Comparison of ENCODE assay signal across 9 cellular contexts in the genomic region with DNA sequence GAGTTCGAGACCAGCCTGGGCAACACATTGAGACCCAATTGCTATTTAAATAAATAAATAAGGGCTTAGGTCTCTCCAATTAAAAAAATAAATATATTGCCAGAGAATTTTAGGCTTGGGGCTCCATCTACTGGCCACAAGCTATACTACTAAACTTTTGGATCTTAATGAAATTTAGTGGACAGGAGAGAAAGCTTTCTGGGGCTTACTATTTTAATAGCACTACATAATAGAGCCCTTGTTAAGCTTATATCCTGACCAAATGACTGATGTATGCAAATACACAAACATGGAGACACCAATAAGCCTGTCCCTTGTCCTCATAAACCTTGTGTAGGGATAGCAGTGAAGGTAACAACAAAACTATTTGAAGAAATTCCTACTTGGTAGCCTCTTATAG. TPM values are rescaled to one million over a fixed set of nuclear protein-coding genes. Genes with fewer than 3 reads are reported as not detected.
DNase-seq lines count a peak whose midpoint lies in the region; ATAC-seq and TF ChIP-seq lines count a peak whose summit lies in the region.
"Had no signal": no experiment of that assay in that cellular context is flagged by ENCODE, and none has a peak within 500 bp of the region (broad histone marks: within the 10 kb centered on the region; RNA-seq: fewer than 3 reads in every experiment).

No MANE protein-coding gene starts in this region.

- H3K27me3 Mint-ChIP-seq in activated CD8-positive, alpha-beta T cell treated with anti-CD3 and anti-CD28 coated beads, Interleukin-2, amount 10 ng/mL, durations not matched to agents 7 days and 5 days (ENCODE audit: low read depth): no peaks in the 10 kb centered on the region
- H3K27me3 Mint-ChIP-seq: IgD-negative memory B cell had no signal

- WGBS in lower leg skin, 2 donors: 58 to 67% methylated on average over 1 of the region's 1 CpG

- H4K20me1 ChIP-seq in HCT116 (ENCODE audit: insufficient read depth): peaks cover 3% of the 10 kb centered on the region; the same call in 1 of the 2 replicates

- no peak overlapping the region for H3K27ac Mint-ChIP-seq in activated CD8-positive, alpha-beta T cell treated with anti-CD3 and anti-CD28 coated beads, Interleukin-2, amount 10 ng/mL, durations not matched to agents 7 days and 5 days
- H3K27ac Mint-ChIP-seq: IgD-negative memory B cell had no signal

- peaks cover 85% of the 10 kb centered on the region for H3K79me2 ChIP-seq in HCT116 (ENCODE audit: insufficient read depth, low read length)

- H3K9me3 ChIP-seq in HCT116 (ENCODE audit: control insufficient read depth in 1 of 2, insufficient read depth in 1 of 2, low read depth in 1 of 2, low read length in 2 of 2) (no peaks in the 10 kb centered on the region), WERI-Rb-1 (ENCODE audit: severe bottlenecking) (no peaks in the 10 kb centered on the region)

- ATAC-seq in HCT116: no peak
- ATAC-seq in activated CD8-positive, alpha-beta T cell treated with anti-CD3 and anti-CD28 coated beads, Interleukin-2, amount 10 ng/mL, durations not matched to agents 7 days and 5 days: no peak
- ATAC-seq in left lobe of liver: peak; percentile 53
- ATAC-seq in HG03025 (IDR thresholded peaks at IDR 0.05; ENCODE audit: low FRiP score, unreplicated experiment): no peak

- no peaks in the 10 kb centered on the region for H3K4me1 ChIP-seq in HCT116 (ENCODE audit: control insufficient read depth in 1 of 2, insufficient read depth in 2 of 2, low read length in 2 of 2)

- no peak overlapping the region for H2AFZ ChIP-seq in HCT116 (ENCODE audit: low read depth, low read length, poor library complexity, severe bottlenecking)

- TF ChIP-seq CTCF in HCT116 (IDR thresholded peaks at IDR 0.05 in 2 of 3, conservative IDR thresholded peaks at IDR 0.05 in 1 of 3; ENCODE audit: borderline replicate concordance in 1 of 3, insufficient read depth in 1 of 3, low read depth in 2 of 3, low read length in 2 of 3): peak; percentile 42 to 63 (median 53); a peak in 5 of 6 replicates
- no peak for TF ChIP-seq CTCF in WERI-Rb-1 (IDR thresholded peaks at IDR 0.05; ENCODE audit: low read depth, low read length)
- no peak for TF ChIP-seq CTCF in lower leg skin (IDR thresholded peaks at IDR 0.05)

- TF ChIP-seq RAD21 in HCT116 (IDR thresholded peaks at IDR 0.05; ENCODE audit: low read depth): peak; percentile 62

- CTCF ChIA-PET in HCT116 (lab: Charles Lee): interaction anchor here (0.6 to 1.5 kb wide), 11 partner anchors 14 to 229 kb away, joined by 3 to 12 read pairs (median 4); a partner anchor contains a TSS
- CTCF ChIA-PET in activated CD8-positive, alpha-beta T cell treated with anti-CD3 and anti-CD28 coated beads, Interleukin-2, amount 10 ng/mL, durations not matched to agents 7 days and 5 days (lab: Charles Lee): interaction anchor here (0.6 to 3.2 kb wide), 30 partner anchors 10 to 407 kb away, joined by 3 to 24 read pairs (median 4); a partner anchor contains a TSS

- no peaks in the 10 kb centered on the region for H3K4me1 Mint-ChIP-seq in activated CD8-positive, alpha-beta T cell treated with anti-CD3 and anti-CD28 coated beads, Interleukin-2, amount 10 ng/mL, durations not matched to agents 7 days and 5 days (ENCODE audit: low read depth)
- H3K4me1 Mint-ChIP-seq: IgD-negative memory B cell had no signal

- DNase-seq in CD1c-positive myeloid dendritic cell (ENCODE audit: extremely low spot score) (peak; percentile 51), HCT116 (ENCODE audit: low read depth, low spot score) (no peak), left lobe of liver (ENCODE audit: low spot score) (no peak), WERI-Rb-1 (no peak), lower leg skin (ENCODE audit: low spot score in 2 of 2) (no peak)
- DNase-seq in activated CD8-positive, alpha-beta T cell treated with anti-CD3 and anti-CD28 coated beads, Interleukin-2, amount 10 ng/mL, durations not matched to agents 7 days and 5 days: peak; percentile 45
- no peak for DNase-seq in activated naive CD4-positive, alpha-beta T cell (lab: John Stamatoyannopoulos, UW)

- H3K4me2 ChIP-seq in HCT116 (ENCODE audit: low read length): no peak overlapping the region

- no peak overlapping the region for H3K4me3 Mint-ChIP-seq in activated CD8-positive, alpha-beta T cell treated with anti-CD3 and anti-CD28 coated beads, Interleukin-2, amount 10 ng/mL, durations not matched to agents 7 days and 5 days

- peaks cover 75 to 82% of the 10 kb centered on the region in 2 experiments for H3K36me3 ChIP-seq in HCT116 (ENCODE audit: control insufficient read depth in 1 of 2, insufficient read depth in 2 of 2, low read length in 2 of 2)
- H3K36me3 ChIP-seq in WERI-Rb-1: peaks cover 99% of the 10 kb centered on the region

- BruUV-seq in HCT116 (replicated peaks; lab: Mats Ljungman, UMichigan): no TSS peak

- H3K27ac ChIP-seq in HCT116 (ENCODE audit: low read depth, low read length) (no peak overlapping the region), WERI-Rb-1 (no peak overlapping the region)

- H3K9me3 Mint-ChIP-seq in activated CD8-positive, alpha-beta T cell treated with anti-CD3 and anti-CD28 coated beads, Interleukin-2, amount 10 ng/mL, durations not matched to agents 7 days and 5 days (ENCODE audit: insufficient read depth): no peaks in the 10 kb centered on the region
- H3K9me3 Mint-ChIP-seq: IgD-negative memory B cell had no signal

- no peak overlapping the region for H3K4me3 ChIP-seq in HCT116 (replicated peaks in 1 of 2; ENCODE audit: low read depth in 1 of 2, low read length in 2 of 2)
- no peak overlapping the region for H3K4me3 ChIP-seq in WERI-Rb-1 (ENCODE audit: low read depth, low read length)
- H3K4me3 ChIP-seq in lower leg skin (ENCODE audit: low read depth, poor library complexity, severe bottlenecking): no peak overlapping the region

- H3K9me2 ChIP-seq in HCT116 (ENCODE audit: insufficient read depth): no peaks in the 10 kb centered on the region

- peaks cover 57% of the 10 kb centered on the region for H3K36me3 Mint-ChIP-seq in activated CD8-positive, alpha-beta T cell treated with anti-CD3 and anti-CD28 coated beads, Interleukin-2, amount 10 ng/mL, durations not matched to agents 7 days and 5 days (ENCODE audit: low read depth)

- POLR2A ChIA-PET in HCT116 (lab: Charles Lee): interaction anchor here (1.2 kb wide), 1 partner anchor 14 kb away, joined by 3 read pairs; no protein-coding TSS in a partner anchor
- POLR2A ChIA-PET in activated CD8-positive, alpha-beta T cell treated with anti-CD3 and anti-CD28 coated beads, Interleukin-2, amount 10 ng/mL, durations not matched to agents 7 days and 5 days (lab: Charles Lee): no interaction called here

- RAD21 ChIA-PET in HCT116 (lab: Charles Lee; ENCODE audit: low non-redundant PET in 1 of 2, low total read pairs in 2 of 2, uncharacterized antibody in 2 of 2, unreplicated experiment in 2 of 2): no interaction called here

- intact Hi-C loops in HCT116 (cut with micrococcal nuclease): loop anchor here (5.0 kb wide), 1 partner anchor 177 kb away; no protein-coding TSS in a partner anchor
- intact Hi-C loops in lower leg skin (cut with DNase I; ENCODE audit: low total_unique reads): loop anchor here (10.0 kb wide), 1 partner anchor 185 kb away; no protein-coding TSS in a partner anchor

- H3K27me3 ChIP-seq in HCT116 (ENCODE audit: insufficient read depth, low read length) (no peaks in the 10 kb centered on the region), WERI-Rb-1 (ENCODE audit: insufficient read depth, low read depth, severe bottlenecking) (no peaks in the 10 kb centered on the region)

- H3K9ac ChIP-seq in HCT116 (ENCODE audit: low read length): no peak overlapping the region

- no peak for TF ChIP-seq POLR2A in HCT116 (IDR thresholded peaks at IDR 0.05; ENCODE audit: borderline replicate concordance, extremely low read depth, insufficient read depth, insufficient read length)
- no peak for TF ChIP-seq POLR2A in lower leg skin (IDR thresholded peaks at IDR 0.05)

TF ChIP-seq in HCT116, 20 proteins besides CTCF, POLR2A, EP300 and RAD21 (continues in another document):
- TF ChIP-seq SIN3A (IDR thresholded peaks at IDR 0.05; ENCODE audit: low read depth) (no peak), ELF1 (IDR thresholded peaks at IDR 0.05; ENCODE audit: borderline replicate concordance, low read depth) (no peak), ZFX (IDR thresholded peaks at IDR 0.05) (no peak)

RNA-seq across cellular contexts. Expression of a gene that starts 18.4 kb away (rescaled TPM):
- 619 TPM for total RNA-seq in HCT116 (2021; ENCODE audit: unreplicated experiment)
- polyA plus RNA-seq in HCT116 (2012): 424 and 502 TPM in 2 replicates
- 100 to 1,000 TPM; 266 to 269 TPM for total RNA-seq in activated CD8-positive, alpha-beta T cell treated with anti-CD3 and anti-CD28 coated beads, Interleukin-2, amount 10 ng/mL, durations not matched to agents 7 days and 5 days
- total RNA-seq in left lobe of liver: 80.8 TPM
- total RNA-seq in lower leg skin: 100 to 1,000 TPM; 119 to 202 (median 150) TPM

RNA-seq across cellular contexts. Expression of a gene that starts 18.7 kb away (rescaled TPM):
- 1.0 TPM for total RNA-seq in HCT116 (2021; ENCODE audit: unreplicated experiment)
- 0.86 and 1.3 TPM in 2 replicates for polyA plus RNA-seq in HCT116 (2012)
- under 1 TPM; 0.73 to 0.76 TPM for total RNA-seq in activated CD8-positive, alpha-beta T cell treated with anti-CD3 and anti-CD28 coated beads, Interleukin-2, amount 10 ng/mL, durations not matched to agents 7 days and 5 days
- total RNA-seq in left lobe of liver: 0.40 TPM
- 1 to 10 TPM in 1 of 4 donors, not detected in 3; 3.2 TPM for total RNA-seq in lower leg skin

RNA-seq across cellular contexts. Expression of a gene that starts 20.6 kb away (rescaled TPM):
- total RNA-seq in HCT116 (2021; ENCODE audit: unreplicated experiment): not detected
- not detected in 2 replicates for polyA plus RNA-seq in HCT116 (2012)
- not detected for total RNA-seq in activated CD8-positive, alpha-beta T cell treated with anti-CD3 and anti-CD28 coated beads, Interleukin-2, amount 10 ng/mL, durations not matched to agents 7 days and 5 days
- not detected for total RNA-seq in left lobe of liver
- not detected for total RNA-seq in lower leg skin
- polyA plus RNA-seq: IgD-negative memory B cell had no signal

RNA-seq across cellular contexts. Expression of a gene that starts 24.2 kb away (rescaled TPM):
- total RNA-seq in HCT116 (2021; ENCODE audit: unreplicated experiment) (27.8 TPM), left lobe of liver (32.9 TPM), lower leg skin (10 to 100 TPM; 21.9 to 49.1 (median 34.5) TPM)
- polyA plus RNA-seq in HCT116 (2012): 13.4 and 18.9 TPM in 2 replicates
- total RNA-seq in activated CD8-positive, alpha-beta T cell treated with anti-CD3 and anti-CD28 coated beads, Interleukin-2, amount 10 ng/mL, durations not matched to agents 7 days and 5 days: 10 to 100 TPM; 27.7 to 29.8 TPM

RNA-seq across cellular contexts. Expression of a gene that starts 35.5 kb away (rescaled TPM):
- total RNA-seq in HCT116 (2021; ENCODE audit: unreplicated experiment) (6.3 TPM), left lobe of liver (2.6 TPM), lower leg skin (100 to 1,000 TPM in 2 of 4 donors, 10 to 100 TPM in 2; 96.9 to 111 (median 101) TPM)
- polyA plus RNA-seq in HCT116 (2012): 2.1 and 3.1 TPM in 2 replicates
- 10 to 100 TPM in 1 of 2 experiments, 1 to 10 TPM in 1; 9.1 to 11.0 TPM for total RNA-seq in activated CD8-positive, alpha-beta T cell treated with anti-CD3 and anti-CD28 coated beads, Interleukin-2, amount 10 ng/mL, durations not matched to agents 7 days and 5 days

Comparison
In these comparisons a context has a peak if more than half of its experiments do, and no peak if none do; other contexts are left out.
1. DNase-seq: peak in CD1c-positive myeloid dendritic cell (single experiment) and activated CD8-positive, alpha-beta T cell treated with anti-CD3 and anti-CD28 coated beads, Interleukin-2, amount 10 ng/mL, durations not matched to agents 7 days and 5 days (single experiment); none in HCT116 (single experiment), left lobe of liver (single experiment), WERI-Rb-1 (single experiment), lower leg skin (0 of 2) and activated naive CD4-positive, alpha-beta T cell (0 of 4).
2. CTCF ChIP-seq: peak in HCT116 (3 of 3); none in WERI-Rb-1 (single experiment) and lower leg skin (0 of 3).